7 cellular contexts compared by ENCODE assay signal in genomic region chr20:47317127-47317895, GRCh38. TPM values are rescaled to one million over a fixed set of nuclear protein-coding genes. Genes with fewer than 3 reads are reported as not detected.
DNase-seq lines count a peak whose midpoint lies in the region; ATAC-seq and TF ChIP-seq lines count a peak whose summit lies in the region.

No MANE protein-coding gene starts in this region.

- H3K27ac ChIP-seq in SK-N-SH (ENCODE audit: low read depth in 2 of 2, low read length in 1 of 2): peak overlapping the region; percentile 88 to 98

- DNase-seq in H7 (peak; percentile 39), SK-N-SH (no peak), Right ventricle myocardium inferior (ENCODE audit: missing footprints) (peak; percentile 85), posterior vena cava (ENCODE audit: low spot score) (peak; percentile 95), type B pancreatic cell (ENCODE audit: extremely low spot score, unreplicated experiment) (no peak)

- H3K4me2 ChIP-seq in SK-N-SH: peak overlapping the region; percentile 32

- CTCF ChIA-PET in SK-N-SH (lab: Yijun Ruan, JAX): interaction anchor here (0.9 to 1.1 kb wide), 5 partner anchors 11 to 121 kb away, joined by 3 to 4 read pairs (median 3); no protein-coding TSS in a partner anchor

- peak; percentile 8 to 84; a peak in 1 of 4 replicates for TF ChIP-seq EP300 in SK-N-SH (IDR thresholded peaks at IDR 0.05; ENCODE audit: borderline replicate concordance in 1 of 2, low read depth in 1 of 2, low read length in 1 of 2)

- H3K36me3 Mint-ChIP-seq in activated naive CD4-positive, alpha-beta T cell treated with anti-CD3 and anti-CD28 coated beads, Interleukin-2, amount 50 U/mL, for 24 hours: peaks cover 4% of the 10 kb centered on the region
- H3K36me3 Mint-ChIP-seq in type B pancreatic cell: peaks cover 12% of the 10 kb centered on the region

- peak overlapping the region; percentile 71 for H3K9ac ChIP-seq in SK-N-SH

- peak overlapping the region; percentile 94 for H3K27ac Mint-ChIP-seq in activated naive CD4-positive, alpha-beta T cell treated with anti-CD3 and anti-CD28 coated beads, Interleukin-2, amount 50 U/mL, for 24 hours
- H3K27ac Mint-ChIP-seq in type B pancreatic cell: peak overlapping the region; percentile 98

- peaks cover 60% of the 10 kb centered on the region for H3K4me1 Mint-ChIP-seq in activated naive CD4-positive, alpha-beta T cell treated with anti-CD3 and anti-CD28 coated beads, Interleukin-2, amount 50 U/mL, for 24 hours
- H3K4me1 Mint-ChIP-seq in type B pancreatic cell (ENCODE audit: unreplicated experiment): peaks cover 66% of the 10 kb centered on the region

- intact Hi-C loops in Right ventricle myocardium inferior (cut with DNase I) (loop anchor here (1.0 to 5.0 kb wide), 2 partner anchors 43 to 45 kb away; no protein-coding TSS in a partner anchor), posterior vena cava (cut with DNase I) (loop anchor here in 1 of 2 donors (5.0 kb wide), 2 partner anchors 40 to 65 kb away; partner anchors contain the start of gene ZMYND8)

- H3K4me3 Mint-ChIP-seq in activated naive CD4-positive, alpha-beta T cell treated with anti-CD3 and anti-CD28 coated beads, Interleukin-2, amount 50 U/mL, for 24 hours: peak overlapping the region; percentile 23
- peak overlapping the region; percentile 83 for H3K4me3 Mint-ChIP-seq in type B pancreatic cell

- H3K9me3 Mint-ChIP-seq in activated naive CD4-positive, alpha-beta T cell treated with anti-CD3 and anti-CD28 coated beads, Interleukin-2, amount 50 U/mL, for 24 hours: no peaks in the 10 kb centered on the region
- H3K9me3 Mint-ChIP-seq in type B pancreatic cell: no peaks in the 10 kb centered on the region

- no peak overlapping the region for H2AFZ ChIP-seq in SK-N-SH (ENCODE audit: low read depth)

- H3K36me3 ChIP-seq in H7 (replicated peaks; ENCODE audit: control insufficient read depth, insufficient read depth, low read length) (no peaks in the 10 kb centered on the region), SK-N-SH (replicated peaks in 1 of 2; ENCODE audit: control insufficient read depth in 1 of 2, insufficient read depth in 2 of 2, low read length in 1 of 2) (peaks cover 0 to 2% of the 10 kb centered on the region in 2 experiments)

- H4K20me1 ChIP-seq in SK-N-SH (ENCODE audit: insufficient read depth): no peaks in the 10 kb centered on the region

- peaks cover 53% of the 10 kb centered on the region for H3F3A ChIP-seq in SK-N-SH (replicated peaks; ENCODE audit: insufficient read depth)

- no peaks in the 10 kb centered on the region for H3K27me3 Mint-ChIP-seq in activated naive CD4-positive, alpha-beta T cell treated with anti-CD3 and anti-CD28 coated beads, Interleukin-2, amount 50 U/mL, for 24 hours
- H3K27me3 Mint-ChIP-seq in type B pancreatic cell: no peaks in the 10 kb centered on the region

- TF ChIP-seq POLR2A in GM18505 (IDR thresholded peaks at IDR 0.05; ENCODE audit: borderline replicate concordance, extremely low read depth, insufficient read depth, insufficient read length): no peak

- WGBS in SK-N-SH (ENCODE audit: low lambda C conversion rate): 30% methylated on average over 12 of the region's 13 CpGs

- no peak for TF ChIP-seq RAD21 in SK-N-SH (IDR thresholded peaks at IDR 0.05; ENCODE audit: low read length)

- POLR2A ChIA-PET in SK-N-SH (lab: Yijun Ruan, JAX): interaction anchor here (1.0 kb wide), 1 partner anchor 11 kb away, joined by 3 read pairs; no protein-coding TSS in a partner anchor

- H3K4me1 ChIP-seq in SK-N-SH (ENCODE audit: control insufficient read depth in 1 of 2, insufficient read depth in 2 of 2, low read depth in 1 of 2, low read length in 1 of 2): peaks cover 29 to 57% of the 10 kb centered on the region in 2 experiments

- H3K9me2 ChIP-seq in SK-N-SH: no peaks in the 10 kb centered on the region

- H3K9me3 ChIP-seq in SK-N-SH: no peaks in the 10 kb centered on the region

- ATAC-seq in Right ventricle myocardium inferior: peak; percentile 63
- no peak for ATAC-seq in GM18505 (IDR thresholded peaks at IDR 0.05; ENCODE audit: unreplicated experiment)

- TF ChIP-seq CTCF in SK-N-SH (IDR thresholded peaks at IDR 0.05) (no peak), type B pancreatic cell (conservative IDR thresholded peaks at IDR 0.05) (no peak)

- H3K4me3 ChIP-seq in H7 (ENCODE audit: insufficient read depth, low read depth, low read length) (no peak overlapping the region), SK-N-SH (ENCODE audit: low read depth in 2 of 2, low read length in 1 of 2) (no peak overlapping the region)

- H3K79me2 ChIP-seq in SK-N-SH (ENCODE audit: insufficient read depth): peaks cover 96% of the 10 kb centered on the region

- H3K27me3 ChIP-seq in H7 (ENCODE audit: control insufficient read depth, insufficient read depth, low read length): no peaks in the 10 kb centered on the region
- H3K27me3 ChIP-seq in SK-N-SH (ENCODE audit: insufficient read depth): no peaks in the 10 kb centered on the region

TF ChIP-seq in SK-N-SH, 30 proteins besides CTCF, POLR2A, EP300 and RAD21 (continues in another document):
- TF ChIP-seq IRF3 (IDR thresholded peaks at IDR 0.05; ENCODE audit: low read depth, low read length): no peak
- TF ChIP-seq ELF1 (IDR thresholded peaks at IDR 0.05): no peak
- peak; percentile 38; the same call in 1 of the 2 replicates for TF ChIP-seq GABPA (IDR thresholded peaks at IDR 0.05; ENCODE audit: low read depth)
- 0 out of 2 replicates have a peak, but pooled peaks have one; percentile 44 for TF ChIP-seq TEAD4 (IDR thresholded peaks at IDR 0.05; ENCODE audit: borderline replicate concordance, insufficient read depth)
- no peak for TF ChIP-seq SMC3 (IDR thresholded peaks at IDR 0.05; ENCODE audit: low read depth, low read length)
- peak; percentile 53 for TF ChIP-seq PBX3 (IDR thresholded peaks at IDR 0.05)
- no peak for TF ChIP-seq CHD2 (IDR thresholded peaks at IDR 0.05; ENCODE audit: low read length, partially characterized antibody)
- peak; percentile 90 for TF ChIP-seq MAX (IDR thresholded peaks at IDR 0.05; ENCODE audit: low read depth)
- peak; percentile 45; the same call in 1 of the 2 replicates for TF ChIP-seq FOXM1 (IDR thresholded peaks at IDR 0.05; ENCODE audit: low read depth)
- peak; percentile 72 for TF ChIP-seq REST (IDR thresholded peaks at IDR 0.05; ENCODE audit: low read depth, low read length)
- no peak for TF ChIP-seq MEF2A (IDR thresholded peaks at IDR 0.05; ENCODE audit: borderline replicate concordance, low read depth)
- no peak for TF ChIP-seq MXI1 (IDR thresholded peaks at IDR 0.05; ENCODE audit: low read depth, low read length)
- peak; percentile 81 for TF ChIP-seq TCF12 (IDR thresholded peaks at IDR 0.05)
- peak; percentile 93 for TF ChIP-seq FOSL2 (IDR thresholded peaks at IDR 0.05; ENCODE audit: borderline replicate concordance, low read depth)

RNA-seq across cellular contexts. Expression of gene ZMYND8, which starts 39.2 kb away (rescaled TPM):
- 28.1 and 36.2 TPM in 2 replicates for total RNA-seq in H7 (2014; rRNA removed; shearing (Covaris generic))
- polyA plus RNA-seq in SK-N-SH (2012; rRNA removed): 20.6 and 25.3 TPM in 2 replicates
- 19.5 and 20.5 TPM in 2 replicates for polyA plus RNA-seq in SK-N-SH (2012; cell fraction: cytosol; rRNA removed)
- 54.6 and 62.7 TPM in 2 replicates for polyA plus RNA-seq in SK-N-SH (2012; cell fraction: nucleus; rRNA removed)
- total RNA-seq in Right ventricle myocardium inferior: 36.1 TPM
- total RNA-seq in posterior vena cava: 10 to 100 TPM; 28.0 to 29.3 TPM
- 38.9 and 58.9 TPM in 2 replicates for total RNA-seq in type B pancreatic cell (ENCODE audit: low replicate concordance)

Comparison
In these comparisons a context has a peak if more than half of its experiments do, and no peak if none do; other contexts are left out.
1. DNase-seq: peak in H7 (single experiment), Right ventricle myocardium inferior (single experiment) and posterior vena cava (single experiment); none in SK-N-SH (single experiment) and type B pancreatic cell (single experiment).